ENCODE assay signal across 8 cellular contexts in genomic region chr12:10190558-10191388, GRCh38. TPM values are rescaled to one million over a fixed set of nuclear protein-coding genes. Genes with fewer than 3 reads are reported as not detected.
A peak's percentile ranks its signal among the peaks of the same experiment; 100 is the strongest.
DNase-seq lines count a peak whose midpoint lies in the region; TF ChIP-seq lines count a peak whose summit lies in the region.

No MANE protein-coding gene starts in this region.

- no peaks in the 10 kb centered on the region for H3K36me3 ChIP-seq in kidney epithelial cell (ENCODE audit: control insufficient read depth, insufficient read depth, low read length)

- H3K4me3 ChIP-seq in cardiac fibroblast (replicated peaks in 1 of 2; ENCODE audit: low read depth in 2 of 2, low read length in 2 of 2) (no peak overlapping the region), kidney epithelial cell (ENCODE audit: low read depth, low read length) (no peak overlapping the region)

- TF ChIP-seq CTCF in cardiac fibroblast (IDR thresholded peaks at IDR 0.05; ENCODE audit: low read depth, low read length) (peak; percentile 83), kidney epithelial cell (IDR thresholded peaks at IDR 0.05; ENCODE audit: insufficient read depth, low read length, poor library complexity, severe bottlenecking) (peak; percentile 85)

- H3K27me3 ChIP-seq in kidney epithelial cell (ENCODE audit: control insufficient read depth, insufficient read depth, low read length), result no peaks in the 10 kb centered on the region

- DNase-seq in NCI-H2227 (lab: John Stamatoyannopoulos, UW; ENCODE audit: unreplicated experiment) (peak; percentile 5), NCI-H2227 treated with DMSO at 0.1 percent for 48 hours (lab: John Stamatoyannopoulos, UW) (no peak), HCEC 1CT (peak; percentile 68), MV-4-11 (lab: John Stamatoyannopoulos, UW) (peak; percentile 71), UCSD-AML1 (lab: John Stamatoyannopoulos, UW; ENCODE audit: unreplicated experiment) (peak; percentile 35), cardiac fibroblast (ENCODE audit: low read depth in 2 of 2) (peak; percentile 71 to 75), kidney epithelial cell (ENCODE audit: low read depth) (no peak)
- DNase-seq in stimulated activated CD4-positive, alpha-beta T cell treated with anti-CD3 and anti-CD28 coated beads, TNF-alpha, amount 100 ng/mL, for 48 hours (ENCODE audit: low read depth in 3 of 3), result peak in 2 of 3 donors; percentile 6 to 17

RNA-seq across cellular contexts. Expression of gene TMEM52B, which starts 11.9 kb away (rescaled TPM):
- 0.48 TPM in 1 of 2 replicates, not detected in the other for total RNA-seq in kidney epithelial cell

RNA-seq across cellular contexts. Expression of gene OLR1, which starts 18.8 kb away (rescaled TPM):
- total RNA-seq in kidney epithelial cell, result not detected in 2 replicates

RNA-seq across cellular contexts. Expression of gene GABARAPL1, which starts 21.9 kb away (rescaled TPM):
- 44.2 and 47.0 TPM in 2 replicates for total RNA-seq in kidney epithelial cell

Comparison
In these comparisons a context has a peak if more than half of its experiments do, and no peak if none do; other contexts are left out.
1. DNase-seq: peak in NCI-H2227 (single experiment), HCEC 1CT (single experiment), MV-4-11 (single experiment), UCSD-AML1 (single experiment), cardiac fibroblast (2 of 2) and stimulated activated CD4-positive, alpha-beta T cell treated with anti-CD3 and anti-CD28 coated beads, TNF-alpha, amount 100 ng/mL, for 48 hours (2 of 3); none in NCI-H2227 treated with DMSO at 0.1 percent for 48 hours (single experiment) and kidney epithelial cell (single experiment).